In genomic region chr17:67441052-67441738, GRCh38 we compare ENCODE assay signal across 8 cellular contexts.
DNase-seq lines count a peak whose midpoint lies in the region; ATAC-seq and TF ChIP-seq lines count a peak whose summit lies in the region.

No MANE protein-coding gene starts in this region.

- 58% methylated on average over 14 of the region's 15 CpGs for WGBS in esophagus muscularis mucosa
- WGBS in psoas muscle, 3 donors, result 16 to 34% (median 17%) methylated on average over 15 of the region's 15 CpGs

- no peaks in the 10 kb centered on the region for H3K36me3 ChIP-seq in CD4-positive, CD25-positive, alpha-beta regulatory T cell (ENCODE audit: control insufficient read depth, insufficient read depth, low read length)
- H3K36me3 ChIP-seq in esophagus muscularis mucosa (no peaks in the 10 kb centered on the region), psoas muscle (ENCODE audit: insufficient read depth in 1 of 2, low read depth in 1 of 2) (no peaks in the 10 kb centered on the region)

- TF ChIP-seq EP300 in esophagus muscularis mucosa (IDR thresholded peaks at IDR 0.05), result no peak

- intact Hi-C loops in esophagus muscularis mucosa (cut with DNase I) (no loop called here), psoas muscle (cut with DNase I) (no loop called here)

- DNase-seq in CD4-positive, CD25-positive, alpha-beta regulatory T cell, result peak; percentile 65 to 94 (median 82)
- DNase-seq in MV-4-11 (lab: John Stamatoyannopoulos, UW) (peak; percentile 64), esophagus muscularis mucosa (ENCODE audit: extremely low spot score) (peak; percentile 93), psoas muscle (peak in 1 of 2 donors; percentile 19), DMS114 treated with DMSO at 0.1 percent for 48 hours (lab: John Stamatoyannopoulos, UW; ENCODE audit: unreplicated experiment) (no peak), G401 (ENCODE audit: low spot score) (no peak)
- peak; percentile 84 for DNase-seq in activated CD8-positive, alpha-beta T cell treated with anti-CD3 and anti-CD28 coated beads, Interleukin-2, amount 10 ng/mL, durations not matched to agents 7 days and 5 days

- H3K27ac ChIP-seq in CD4-positive, CD25-positive, alpha-beta regulatory T cell (ENCODE audit: insufficient read depth, low read length, poor library complexity, severe bottlenecking), result peak overlapping the region; percentile 90
- H3K27ac ChIP-seq in esophagus muscularis mucosa (replicated peaks in 1 of 4) (peak overlapping the region; percentile 30 to 64 (median 48)), psoas muscle (peak overlapping the region; percentile 15)

- TF ChIP-seq POLR2A in esophagus muscularis mucosa (IDR thresholded peaks at IDR 0.05; ENCODE audit: low read depth), result no peak

- no peaks in the 10 kb centered on the region for H3K9me3 ChIP-seq in CD4-positive, CD25-positive, alpha-beta regulatory T cell (ENCODE audit: control insufficient read depth in 2 of 2, low read length in 2 of 2)
- H3K9me3 ChIP-seq in esophagus muscularis mucosa, result no peaks in the 10 kb centered on the region
- H3K9me3 ChIP-seq in psoas muscle, result no peaks in the 10 kb centered on the region

- ATAC-seq in CD4-positive, CD25-positive, alpha-beta regulatory T cell (ENCODE audit: low read depth in 2 of 2), result peak; percentile 91 to 92
- peak; percentile 96 for ATAC-seq in activated CD8-positive, alpha-beta T cell treated with anti-CD3 and anti-CD28 coated beads, Interleukin-2, amount 10 ng/mL, durations not matched to agents 7 days and 5 days
- ATAC-seq in psoas muscle, result peak; percentile 69 to 84 (median 77)
- no peak for ATAC-seq in GM19035 (IDR thresholded peaks at IDR 0.05; ENCODE audit: unreplicated experiment)

- H3K4me3 ChIP-seq in CD4-positive, CD25-positive, alpha-beta regulatory T cell (ENCODE audit: low read depth, low read length), result peak overlapping the region; percentile 88
- H3K4me3 ChIP-seq in esophagus muscularis mucosa, result peak overlapping the region in 3 of 4 donors; percentile 2 to 18 (median 14)
- peak overlapping the region; percentile 51 for H3K4me3 ChIP-seq in psoas muscle

- TF ChIP-seq CTCF in esophagus muscularis mucosa (IDR thresholded peaks at IDR 0.05) (no peak), psoas muscle (IDR thresholded peaks at IDR 0.05) (no peak)

- no peaks in the 10 kb centered on the region for H3K27me3 ChIP-seq in CD4-positive, CD25-positive, alpha-beta regulatory T cell (ENCODE audit: control insufficient read depth, insufficient read depth, low read length)
- no peaks in the 10 kb centered on the region for H3K27me3 ChIP-seq in esophagus muscularis mucosa
- peaks cover 0 to 17% (median 2%) of the 10 kb centered on the region in 3 donors for H3K27me3 ChIP-seq in psoas muscle (ENCODE audit: insufficient read depth in 3 of 3, low read length in 2 of 3)

- H3K36me3 Mint-ChIP-seq in CD4-positive, CD25-positive, alpha-beta regulatory T cell, result no peaks in the 10 kb centered on the region
- H3K36me3 Mint-ChIP-seq in activated CD8-positive, alpha-beta T cell treated with anti-CD3 and anti-CD28 coated beads, Interleukin-2, amount 10 ng/mL, durations not matched to agents 7 days and 5 days (ENCODE audit: low read depth), result peaks cover 33% of the 10 kb centered on the region

- H3K9me3 Mint-ChIP-seq in CD4-positive, CD25-positive, alpha-beta regulatory T cell, result peaks cover 0 to 2% (median 0%) of the 10 kb centered on the region in 7 donors
- H3K9me3 Mint-ChIP-seq in activated CD8-positive, alpha-beta T cell treated with anti-CD3 and anti-CD28 coated beads, Interleukin-2, amount 10 ng/mL, durations not matched to agents 7 days and 5 days (ENCODE audit: insufficient read depth), result no peaks in the 10 kb centered on the region

- peaks cover 16 to 93% (median 48%) of the 10 kb centered on the region in 4 donors for H3K4me1 Mint-ChIP-seq in CD4-positive, CD25-positive, alpha-beta regulatory T cell
- peaks cover 72% of the 10 kb centered on the region for H3K4me1 Mint-ChIP-seq in activated CD8-positive, alpha-beta T cell treated with anti-CD3 and anti-CD28 coated beads, Interleukin-2, amount 10 ng/mL, durations not matched to agents 7 days and 5 days (ENCODE audit: low read depth)

- in situ Hi-C loops in G401 (cut with HindIII; ENCODE audit: low sequenced_read_pairs), result no loop called here

- H3K4me3 Mint-ChIP-seq in CD4-positive, CD25-positive, alpha-beta regulatory T cell, result peak overlapping the region; percentile 84 to 91 (median 88)
- peak overlapping the region; percentile 67 for H3K4me3 Mint-ChIP-seq in activated CD8-positive, alpha-beta T cell treated with anti-CD3 and anti-CD28 coated beads, Interleukin-2, amount 10 ng/mL, durations not matched to agents 7 days and 5 days

- no peaks in the 10 kb centered on the region for H3K27me3 Mint-ChIP-seq in CD4-positive, CD25-positive, alpha-beta regulatory T cell
- no peaks in the 10 kb centered on the region for H3K27me3 Mint-ChIP-seq in activated CD8-positive, alpha-beta T cell treated with anti-CD3 and anti-CD28 coated beads, Interleukin-2, amount 10 ng/mL, durations not matched to agents 7 days and 5 days (ENCODE audit: low read depth)

- POLR2A ChIA-PET in activated CD8-positive, alpha-beta T cell treated with anti-CD3 and anti-CD28 coated beads, Interleukin-2, amount 10 ng/mL, durations not matched to agents 7 days and 5 days (lab: Charles Lee), result interaction anchor here (0.6 to 8.0 kb wide), 33 partner anchors 9 to 1830 kb away, joined by 3 to 190 read pairs (median 5); partner anchors contain the start of genes NOL11 and PITPNC1

- CTCF ChIA-PET in activated CD8-positive, alpha-beta T cell treated with anti-CD3 and anti-CD28 coated beads, Interleukin-2, amount 10 ng/mL, durations not matched to agents 7 days and 5 days (lab: Charles Lee), result interaction anchor here (0.8 to 7.7 kb wide), 22 partner anchors 8 to 277 kb away, joined by 3 to 110 read pairs (median 5); no protein-coding TSS in a partner anchor

- peak overlapping the region; percentile 96 to 98 (median 98) for H3K27ac Mint-ChIP-seq in CD4-positive, CD25-positive, alpha-beta regulatory T cell
- peak overlapping the region; percentile 94 for H3K27ac Mint-ChIP-seq in activated CD8-positive, alpha-beta T cell treated with anti-CD3 and anti-CD28 coated beads, Interleukin-2, amount 10 ng/mL, durations not matched to agents 7 days and 5 days

- H3K4me1 ChIP-seq in CD4-positive, CD25-positive, alpha-beta regulatory T cell (ENCODE audit: control insufficient read depth, insufficient read depth, low read length, poor library complexity, severe bottlenecking), result peaks cover 53% of the 10 kb centered on the region
- peaks cover 9 to 57% (median 46%) of the 10 kb centered on the region in 4 donors for H3K4me1 ChIP-seq in esophagus muscularis mucosa
- H3K4me1 ChIP-seq in psoas muscle, result peaks cover 9% of the 10 kb centered on the region

Comparison
In these comparisons a context has a peak if more than half of its experiments do, and no peak if none do; other contexts are left out.
1. DNase-seq: peak in CD4-positive, CD25-positive, alpha-beta regulatory T cell (3 of 3), MV-4-11 (single experiment), activated CD8-positive, alpha-beta T cell treated with anti-CD3 and anti-CD28 coated beads, Interleukin-2, amount 10 ng/mL, durations not matched to agents 7 days and 5 days (single experiment) and esophagus muscularis mucosa (single experiment); none in DMS114 treated with DMSO at 0.1 percent for 48 hours (single experiment) and G401 (single experiment).
2. H3K27ac ChIP-seq: peak in every context shown above with its lines; median percentile 90 in CD4-positive, CD25-positive, alpha-beta regulatory T cell; 48 in esophagus muscularis mucosa; 15 in psoas muscle.
3. H3K4me3 ChIP-seq: peak in every context shown above with its lines; median percentile 88 in CD4-positive, CD25-positive, alpha-beta regulatory T cell; 51 in psoas muscle; 14 in esophagus muscularis mucosa.